ENCODE assay signal across 8 cellular contexts in genomic region chr3:159872374-159873109, GRCh38. TPM values are rescaled to one million over a fixed set of nuclear protein-coding genes. Genes with fewer than 3 reads are reported as not detected.
DNase-seq lines count a peak whose midpoint lies in the region; ATAC-seq and TF ChIP-seq lines count a peak whose summit lies in the region.

No MANE protein-coding gene starts in this region.

- ATAC-seq in omental fat pad (ENCODE audit: low FRiP score) (peak; percentile 94), GM18858 (IDR thresholded peaks at IDR 0.05; ENCODE audit: unreplicated experiment) (no peak)

- peak overlapping the region; percentile 53 for H3K27ac ChIP-seq in caudate nucleus (ENCODE audit: low read depth, low read length)

- no peak for TF ChIP-seq CTCF in omental fat pad (IDR thresholded peaks at IDR 0.05)

- DNase-seq in EL (peak; percentile 94), M059J (ENCODE audit: low read depth) (peak; percentile 93), caudate nucleus (lab: John Stamatoyannopoulos, UW) (peak in 1 of 61 donors; percentile 46), omental fat pad (ENCODE audit: low spot score) (no peak), HUDEP-2 (lab: John Stamatoyannopoulos, UW; ENCODE audit: unreplicated experiment in 76 of 76) (no peak), T-helper 1 cell (no peak), NCI-H1436 (lab: John Stamatoyannopoulos, UW) (no peak)

RNA-seq across cellular contexts. Expression of gene SCHIP1, which starts 32.9 kb away (rescaled TPM):
- total RNA-seq in M059J (2014; rRNA removed; shearing (Covaris generic)): 0.49 and 0.89 TPM in 2 replicates
- total RNA-seq in omental fat pad: 10 to 100 TPM in 1 of 4 donors, 1 to 10 TPM in 3; 2.7 to 13.9 (median 6.0) TPM

Comparison
In these comparisons a context has a peak if more than half of its experiments do, and no peak if none do; other contexts are left out.
1. DNase-seq: peak in EL (single experiment) and M059J (single experiment); none in omental fat pad (single experiment), HUDEP-2 (0 of 76), T-helper 1 cell (0 of 5) and NCI-H1436 (single experiment).